In genomic region chr6:82521369-82521768, GRCh38 we compare ENCODE assay signal across 27 cellular contexts.
DNase-seq lines count a peak whose midpoint lies in the region; ATAC-seq and TF ChIP-seq lines count a peak whose summit lies in the region.
"Had no signal": no experiment of that assay in that cellular context is flagged by ENCODE, and none has a peak within 500 bp of the region (broad histone marks: within the 10 kb centered on the region; RNA-seq: fewer than 3 reads in every experiment).

No MANE protein-coding gene starts in this region.

- no peak overlapping the region for H3K27ac Mint-ChIP-seq in natural killer cell treated with Interleukin-12 subunit alpha and Interleukin-12 subunit beta and Interleukin-15 and Interleukin-18, amount 100 ng/mL, for 72 hours
- H3K27ac Mint-ChIP-seq: CD14-positive monocyte; CD8-positive, alpha-beta memory T cell; T-cell had no signal

- H3K4me1 Mint-ChIP-seq in natural killer cell treated with Interleukin-12 subunit alpha and Interleukin-12 subunit beta and Interleukin-15 and Interleukin-18, amount 100 ng/mL, for 72 hours (ENCODE audit: low read depth in 2 of 2) = no peaks in the 10 kb centered on the region
- H3K4me1 Mint-ChIP-seq: CD14-positive monocyte; CD8-positive, alpha-beta memory T cell; T-cell had no signal

- H3K36me3 Mint-ChIP-seq in natural killer cell treated with Interleukin-12 subunit alpha and Interleukin-12 subunit beta and Interleukin-15 and Interleukin-18, amount 100 ng/mL, for 72 hours = no peaks in the 10 kb centered on the region
- H3K36me3 Mint-ChIP-seq: CD14-positive monocyte, T-cell had no signal

- H3K4me3 ChIP-seq in choroid plexus epithelial cell (ENCODE audit: low read depth, low read length) = no peak overlapping the region

- no peaks in the 10 kb centered on the region for H3K27me3 Mint-ChIP-seq in natural killer cell treated with Interleukin-12 subunit alpha and Interleukin-12 subunit beta and Interleukin-15 and Interleukin-18, amount 100 ng/mL, for 72 hours

- DNase-seq in NCI-H82 (lab: John Stamatoyannopoulos, UW) = peak; percentile 10
- no peak for DNase-seq in NCI-H82 treated with DMSO at 0.1 percent for 48 hours (lab: John Stamatoyannopoulos, UW; ENCODE audit: unreplicated experiment)
- DNase-seq in OCI-M1 (lab: John Stamatoyannopoulos, UW) = peak; percentile 78
- DNase-seq in choroid plexus epithelial cell (ENCODE audit: low read depth) = peak; percentile 6
- DNase-seq in iris pigment epithelial cell (ENCODE audit: low read depth) = peak; percentile 22
- no peak for DNase-seq in GDM1 (lab: John Stamatoyannopoulos, UW)
- DNase-seq in amniotic stem cell (lab: John Stamatoyannopoulos, UW) = no peak
- no peak for DNase-seq in natural killer cell treated with Interleukin-12 subunit alpha and Interleukin-12 subunit beta and Interleukin-15 and Interleukin-18, amount 100 ng/mL, for 72 hours (ENCODE audit: low spot score)
- DNase-seq: 8988T; ACHN; BE2C; Calu3; CD8-positive, alpha-beta memory T cell; DMS79 treated with DMSO at 0.1 percent for 48 hours; Karpas-422; MV-4-11; NCI-H1105; NCI-H146; NCI-H1930; NCI-H2107; NCI-H2227 treated with DMSO at 0.1 percent for 48 hours; NCI-H510A treated with DMSO at 0.1 percent for 48 hours; NCI-H748 treated with DMSO at 0.1 percent for 48 hours; SIG-M5; T-cell had no signal

- peaks cover 21% of the 10 kb centered on the region for H3K9me3 Mint-ChIP-seq in natural killer cell treated with Interleukin-12 subunit alpha and Interleukin-12 subunit beta and Interleukin-15 and Interleukin-18, amount 100 ng/mL, for 72 hours

- no peak for ATAC-seq in natural killer cell treated with Interleukin-12 subunit alpha and Interleukin-12 subunit beta and Interleukin-15 and Interleukin-18, amount 100 ng/mL, for 72 hours
- ATAC-seq: HCT116, T-cell had no signal

- H3K4me3 Mint-ChIP-seq in natural killer cell treated with Interleukin-12 subunit alpha and Interleukin-12 subunit beta and Interleukin-15 and Interleukin-18, amount 100 ng/mL, for 72 hours = no peak overlapping the region
- H3K4me3 Mint-ChIP-seq: CD14-positive monocyte; CD8-positive, alpha-beta memory T cell; T-cell had no signal

- no peak for TF ChIP-seq CTCF in choroid plexus epithelial cell (conservative IDR thresholded peaks at IDR 0.05; ENCODE audit: low read depth, low read length)

Comparison
In these comparisons a context has a peak if more than half of its experiments do, and no peak if none do; other contexts are left out.
1. DNase-seq: peak in NCI-H82 (single experiment), OCI-M1 (single experiment), choroid plexus epithelial cell (single experiment) and iris pigment epithelial cell (single experiment); none in NCI-H82 treated with DMSO at 0.1 percent for 48 hours (single experiment), GDM1 (single experiment), amniotic stem cell (single experiment) and natural killer cell treated with Interleukin-12 subunit alpha and Interleukin-12 subunit beta and Interleukin-15 and Interleukin-18, amount 100 ng/mL, for 72 hours (single experiment).